ENCODE assay signal across 9 cellular contexts in genomic region chr15:74983725-74984231, GRCh38. TPM values are rescaled to one million over a fixed set of nuclear protein-coding genes. Genes with fewer than 3 reads are reported as not detected.
DNase-seq lines count a peak whose midpoint lies in the region; ATAC-seq and TF ChIP-seq lines count a peak whose summit lies in the region.
"Had no signal": no experiment of that assay in that cellular context is flagged by ENCODE, and none has a peak within 500 bp of the region (broad histone marks: within the 10 kb centered on the region; RNA-seq: fewer than 3 reads in every experiment).

No MANE protein-coding gene starts in this region.

- no peak overlapping the region for H3K4me3 ChIP-seq in lower leg skin (ENCODE audit: low read depth, poor library complexity, severe bottlenecking)

- WGBS in lower leg skin, 2 donors = 18 to 19% methylated on average over 4 of the region's 4 CpGs

- peak; percentile 87 for DNase-seq in NK-92 treated with Interleukin-12 subunit alpha and Interleukin-12 subunit beta, amount 100 ng/mL, for 24 hours (lab: John Stamatoyannopoulos, UW)
- DNase-seq in NK-92 (lab: John Stamatoyannopoulos, UW; ENCODE audit: unreplicated experiment) (no peak), NCI-H69 (lab: John Stamatoyannopoulos, UW) (peak; percentile 12), lower leg skin (ENCODE audit: low spot score in 2 of 2) (no peak)
- DNase-seq in activated naive CD4-positive, alpha-beta T cell treated with anti-CD3 and anti-CD28 coated beads, Interleukin-2, amount 50 U/mL, for 72 hours (ENCODE audit: low spot score in 2 of 2) = peak; percentile 70 to 72
- peak; percentile 22 for DNase-seq in stimulated activated CD8-positive, alpha-beta memory T cell treated with anti-CD3 and anti-CD28 coated beads, Interleukin-4, amount 100 ng/mL, for 24 hours (ENCODE audit: low read depth)
- DNase-seq: NCI-H345 had no signal

- peak overlapping the region; percentile 65 to 70 for H3K27ac Mint-ChIP-seq in activated naive CD4-positive, alpha-beta T cell treated with anti-CD3 and anti-CD28 coated beads, Interleukin-2, amount 50 U/mL, for 72 hours

- intact Hi-C loops in lower leg skin (cut with DNase I; ENCODE audit: low total_unique reads) = no loop called here

- TF ChIP-seq CTCF in lower leg skin (IDR thresholded peaks at IDR 0.05) = no peak

- TF ChIP-seq POLR2A in lower leg skin (IDR thresholded peaks at IDR 0.05) = no peak

- no peaks in the 10 kb centered on the region for H3K9me3 Mint-ChIP-seq in activated naive CD4-positive, alpha-beta T cell treated with anti-CD3 and anti-CD28 coated beads, Interleukin-2, amount 50 U/mL, for 72 hours

- H3K36me3 Mint-ChIP-seq in activated naive CD4-positive, alpha-beta T cell treated with anti-CD3 and anti-CD28 coated beads, Interleukin-2, amount 50 U/mL, for 72 hours = no peaks in the 10 kb centered on the region

- peak; percentile 98 to 99 for ATAC-seq in activated naive CD4-positive, alpha-beta T cell treated with anti-CD3 and anti-CD28 coated beads, Interleukin-2, amount 50 U/mL, for 72 hours
- no peak for ATAC-seq in HG02588 (IDR thresholded peaks at IDR 0.05; ENCODE audit: unreplicated experiment)
- ATAC-seq in HG02678 (IDR thresholded peaks at IDR 0.05; ENCODE audit: unreplicated experiment) = no peak

RNA-seq across cellular contexts. Expression of gene SCAMP5, which starts 11.6 kb away (rescaled TPM):
- 10 to 100 TPM in 1 of 2 donors, 1 to 10 TPM in 1; 3.7 to 11.4 TPM for total RNA-seq in activated naive CD4-positive, alpha-beta T cell treated with anti-CD3 and anti-CD28 coated beads, Interleukin-2, amount 50 U/mL, for 72 hours
- total RNA-seq in lower leg skin = 1 to 10 TPM in 3 of 4 donors, under 1 TPM in 1; 0.46 to 5.4 (median 1.2) TPM

RNA-seq across cellular contexts. Expression of gene RPP25, which starts 27.2 kb away (rescaled TPM):
- total RNA-seq in activated naive CD4-positive, alpha-beta T cell treated with anti-CD3 and anti-CD28 coated beads, Interleukin-2, amount 50 U/mL, for 72 hours = 1 to 10 TPM; 3.4 to 6.6 TPM
- 10 to 100 TPM in 1 of 4 donors, 1 to 10 TPM in 3; 5.4 to 10.6 (median 8.4) TPM for total RNA-seq in lower leg skin

RNA-seq across cellular contexts. Expression of gene PPCDC, which starts 39.6 kb away (rescaled TPM):
- 10 to 100 TPM; 16.3 to 20.4 TPM for total RNA-seq in activated naive CD4-positive, alpha-beta T cell treated with anti-CD3 and anti-CD28 coated beads, Interleukin-2, amount 50 U/mL, for 72 hours
- 10 to 100 TPM; 14.4 to 21.4 (median 17.5) TPM for total RNA-seq in lower leg skin

RNA-seq across cellular contexts. Expression of gene COX5A, which starts 45.9 kb away (rescaled TPM):
- total RNA-seq in activated naive CD4-positive, alpha-beta T cell treated with anti-CD3 and anti-CD28 coated beads, Interleukin-2, amount 50 U/mL, for 72 hours = 100 to 1,000 TPM; 314 to 323 TPM
- 100 to 1,000 TPM; 109 to 175 (median 137) TPM for total RNA-seq in lower leg skin

Comparison
In these comparisons a context has a peak if more than half of its experiments do, and no peak if none do; other contexts are left out.
1. DNase-seq: peak in NK-92 treated with Interleukin-12 subunit alpha and Interleukin-12 subunit beta, amount 100 ng/mL, for 24 hours (single experiment), NCI-H69 (single experiment), activated naive CD4-positive, alpha-beta T cell treated with anti-CD3 and anti-CD28 coated beads, Interleukin-2, amount 50 U/mL, for 72 hours (2 of 2) and stimulated activated CD8-positive, alpha-beta memory T cell treated with anti-CD3 and anti-CD28 coated beads, Interleukin-4, amount 100 ng/mL, for 24 hours (single experiment); none in NK-92 (single experiment) and lower leg skin (0 of 2).
2. ATAC-seq: peak in activated naive CD4-positive, alpha-beta T cell treated with anti-CD3 and anti-CD28 coated beads, Interleukin-2, amount 50 U/mL, for 72 hours (2 of 2); none in HG02588 (single experiment) and HG02678 (single experiment).